2 cellular contexts compared by ENCODE assay signal in the genomic region with DNA sequence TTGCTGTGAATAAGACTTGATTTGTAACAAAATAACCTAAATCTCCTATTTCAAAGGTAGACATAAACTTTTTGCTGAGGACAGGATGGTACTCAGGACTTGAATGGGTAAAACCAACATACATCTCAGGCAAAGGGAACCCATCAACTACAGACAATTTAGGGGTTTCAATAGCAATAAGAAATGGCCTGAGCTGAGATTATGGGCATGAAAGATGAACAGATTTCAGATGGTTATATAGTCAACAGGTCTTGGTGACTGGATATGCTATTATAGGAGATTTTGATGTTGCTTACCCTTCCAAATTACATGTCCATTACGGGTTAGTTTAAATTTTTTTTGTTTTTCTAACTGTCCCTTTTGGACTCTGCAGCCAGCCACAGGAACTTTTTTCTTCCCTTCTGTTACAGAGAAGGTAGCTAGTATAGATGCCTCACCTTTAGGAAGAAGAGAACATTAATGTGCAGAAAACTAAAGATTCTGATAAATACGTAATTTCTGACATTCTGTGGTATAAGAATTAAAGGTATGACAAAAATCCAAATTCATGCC.
TF ChIP-seq lines count a peak whose summit lies in the region.

No MANE protein-coding gene starts in this region.

TF ChIP-seq in SK-N-SH, 30 proteins besides CTCF, POLR2A, EP300 and RAD21:
- peak; percentile 42; the same call in 1 of the 2 replicates for TF ChIP-seq POLR2AphosphoS5 (IDR thresholded peaks at IDR 0.05; ENCODE audit: low read depth, low read length)
- TF ChIP-seq GABPA (IDR thresholded peaks at IDR 0.05; ENCODE audit: low read depth) = no peak
- TF ChIP-seq EZH2phosphoT487 (IDR thresholded peaks at IDR 0.05; ENCODE audit: borderline replicate concordance, low read depth) = no peak
- no peak for TF ChIP-seq TAF1 (IDR thresholded peaks at IDR 0.05; ENCODE audit: borderline replicate concordance, low read depth, low read length)
- TF ChIP-seq NFIC (IDR thresholded peaks at IDR 0.05; ENCODE audit: borderline replicate concordance) = no peak
- TF ChIP-seq, protein P1, sequence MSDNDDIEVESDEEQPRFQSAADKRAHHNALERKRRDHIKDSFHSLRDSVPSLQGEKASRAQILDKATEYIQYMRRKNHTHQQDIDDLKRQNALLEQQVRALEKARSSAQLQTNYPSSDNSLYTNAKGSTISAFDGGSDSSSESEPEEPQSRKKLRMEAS (IDR thresholded peaks at IDR 0.05; ENCODE audit: low read depth) = no peak

TF ChIP-seq in SK-N-SH treated with all-trans-retinoic acid at 6 μM for 48 hours, 23 proteins besides CTCF, POLR2A, EP300 and RAD21:
- TF ChIP-seq ZFP30 (CRISPR knock-in tag; IDR thresholded peaks at IDR 0.05) (no peak), ZNF8 (CRISPR knock-in tag; IDR thresholded peaks at IDR 0.05) (no peak), ARNTL (CRISPR knock-in tag; IDR thresholded peaks at IDR 0.05; ENCODE audit: borderline replicate concordance, low read depth) (no peak), ZNF70 (CRISPR knock-in tag; IDR thresholded peaks at IDR 0.05) (no peak), OSR1 (CRISPR knock-in tag; IDR thresholded peaks at IDR 0.05) (no peak), RARB (CRISPR knock-in tag; IDR thresholded peaks at IDR 0.05) (no peak), BACH2 (CRISPR knock-in tag; IDR thresholded peaks at IDR 0.05; ENCODE audit: borderline replicate concordance) (no peak), CSDC2 (CRISPR knock-in tag; IDR thresholded peaks at IDR 0.05) (no peak)
- TF ChIP-seq, protein P2, sequence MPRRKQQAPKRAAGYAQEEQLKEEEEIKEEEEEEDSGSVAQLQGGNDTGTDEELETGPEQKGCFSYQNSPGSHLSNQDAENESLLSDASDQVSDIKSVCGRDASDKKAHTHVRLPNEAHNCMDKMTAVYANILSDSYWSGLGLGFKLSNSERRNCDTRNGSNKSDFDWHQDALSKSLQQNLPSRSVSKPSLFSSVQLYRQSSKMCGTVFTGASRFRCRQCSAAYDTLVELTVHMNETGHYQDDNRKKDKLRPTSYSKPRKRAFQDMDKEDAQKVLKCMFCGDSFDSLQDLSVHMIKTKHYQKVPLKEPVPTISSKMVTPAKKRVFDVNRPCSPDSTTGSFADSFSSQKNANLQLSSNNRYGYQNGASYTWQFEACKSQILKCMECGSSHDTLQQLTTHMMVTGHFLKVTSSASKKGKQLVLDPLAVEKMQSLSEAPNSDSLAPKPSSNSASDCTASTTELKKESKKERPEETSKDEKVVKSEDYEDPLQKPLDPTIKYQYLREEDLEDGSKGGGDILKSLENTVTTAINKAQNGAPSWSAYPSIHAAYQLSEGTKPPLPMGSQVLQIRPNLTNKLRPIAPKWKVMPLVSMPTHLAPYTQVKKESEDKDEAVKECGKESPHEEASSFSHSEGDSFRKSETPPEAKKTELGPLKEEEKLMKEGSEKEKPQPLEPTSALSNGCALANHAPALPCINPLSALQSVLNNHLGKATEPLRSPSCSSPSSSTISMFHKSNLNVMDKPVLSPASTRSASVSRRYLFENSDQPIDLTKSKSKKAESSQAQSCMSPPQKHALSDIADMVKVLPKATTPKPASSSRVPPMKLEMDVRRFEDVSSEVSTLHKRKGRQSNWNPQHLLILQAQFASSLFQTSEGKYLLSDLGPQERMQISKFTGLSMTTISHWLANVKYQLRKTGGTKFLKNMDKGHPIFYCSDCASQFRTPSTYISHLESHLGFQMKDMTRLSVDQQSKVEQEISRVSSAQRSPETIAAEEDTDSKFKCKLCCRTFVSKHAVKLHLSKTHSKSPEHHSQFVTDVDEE (CRISPR knock-in tag; IDR thresholded peaks at IDR 0.05) = no peak
- TF ChIP-seq, protein P3, sequence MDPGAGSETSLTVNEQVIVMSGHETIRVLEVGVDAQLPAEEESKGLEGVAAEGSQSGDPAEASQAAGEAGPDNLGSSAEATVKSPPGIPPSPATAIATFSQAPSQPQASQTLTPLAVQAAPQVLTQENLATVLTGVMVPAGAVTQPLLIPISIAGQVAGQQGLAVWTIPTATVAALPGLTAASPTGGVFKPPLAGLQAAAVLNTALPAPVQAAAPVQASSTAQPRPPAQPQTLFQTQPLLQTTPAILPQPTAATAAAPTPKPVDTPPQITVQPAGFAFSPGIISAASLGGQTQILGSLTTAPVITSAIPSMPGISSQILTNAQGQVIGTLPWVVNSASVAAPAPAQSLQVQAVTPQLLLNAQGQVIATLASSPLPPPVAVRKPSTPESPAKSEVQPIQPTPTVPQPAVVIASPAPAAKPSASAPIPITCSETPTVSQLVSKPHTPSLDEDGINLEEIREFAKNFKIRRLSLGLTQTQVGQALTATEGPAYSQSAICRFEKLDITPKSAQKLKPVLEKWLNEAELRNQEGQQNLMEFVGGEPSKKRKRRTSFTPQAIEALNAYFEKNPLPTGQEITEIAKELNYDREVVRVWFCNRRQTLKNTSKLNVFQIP (CRISPR knock-in tag; IDR thresholded peaks at IDR 0.05; ENCODE audit: borderline replicate concordance, low read depth) = no peak
